In the genomic region with DNA sequence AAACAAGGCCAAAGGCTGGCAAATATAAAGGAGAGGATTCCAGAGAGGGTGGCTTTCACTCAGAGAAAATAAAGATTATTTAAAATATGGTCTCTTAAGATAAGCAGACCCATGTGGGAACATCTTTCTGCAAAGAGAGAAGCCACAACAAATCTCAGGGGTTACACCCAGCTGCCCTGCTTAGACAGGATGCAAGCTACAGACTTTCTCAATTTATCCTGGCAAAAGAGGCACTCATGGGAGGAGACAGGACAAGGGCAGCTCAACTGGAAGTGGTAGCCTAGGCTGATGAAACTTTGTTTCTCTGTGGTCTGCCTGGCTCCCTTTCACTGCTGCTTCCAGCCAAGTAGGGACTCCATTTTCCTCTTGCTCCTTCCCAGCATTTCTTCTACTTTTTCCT, we compare ENCODE assay signal across 31 cellular contexts. TPM values are rescaled to one million over a fixed set of nuclear protein-coding genes. Genes with fewer than 3 reads are reported as not detected.
DNase-seq lines count a peak whose midpoint lies in the region; ATAC-seq, FAIRE-seq and TF ChIP-seq lines count a peak whose summit lies in the region.
"Had no signal": no experiment of that assay in that cellular context is flagged by ENCODE, and none has a peak within 500 bp of the region (broad histone marks: within the 10 kb centered on the region; RNA-seq: fewer than 3 reads in every experiment).

No MANE protein-coding gene starts in this region.

- no peaks in the 10 kb centered on the region for H3K27me3 Mint-ChIP-seq in GM23338 (ENCODE audit: insufficient read depth, low read depth, poor library complexity)

- H3K9me3 ChIP-seq in A549 (no peaks in the 10 kb centered on the region), K562 (replicated peaks; ENCODE audit: control insufficient read depth, insufficient read depth, low read depth, low read length) (no peaks in the 10 kb centered on the region)
- H3K9me3 ChIP-seq: adrenal gland, BLaER1, prostate gland, right lobe of liver, tibial artery had no signal

- H3K9me2 ChIP-seq in GM23338 (ENCODE audit: insufficient read depth), result no peaks in the 10 kb centered on the region

- H3K79me2 ChIP-seq in GM23338 (replicated peaks; ENCODE audit: insufficient read depth) (no peaks in the 10 kb centered on the region), K562 (ENCODE audit: control insufficient read depth, insufficient read depth, low read length) (no peaks in the 10 kb centered on the region)

- H3K4me3 Mint-ChIP-seq in GM23338, result no peak overlapping the region
- H3K4me3 Mint-ChIP-seq: activated naive CD4-positive, alpha-beta T cell treated with anti-CD3 and anti-CD28 coated beads for 36 hours; brain; mesothelial cell of epicardium; naive thymus-derived CD4-positive, alpha-beta T cell had no signal

- H3F3A ChIP-seq in GM23338 (replicated peaks; ENCODE audit: low read depth), result no peaks in the 10 kb centered on the region

- DNase-seq in A549 (ENCODE audit: low read depth in 1 of 2, low spot score in 1 of 2) (no peak), GM23338 (ENCODE audit: low spot score) (no peak), K562 (ENCODE audit: extremely low read depth in 1 of 4, low spot score in 3 of 4) (peak in 2 of 4 experiments; percentile 33 to 36), fibroblast of the aortic adventitia (ENCODE audit: low read depth) (peak; percentile 66), iPS-NIHi11 (ENCODE audit: low spot score) (no peak), NCI-H2171 treated with DMSO at 0.1 percent for 48 hours (lab: John Stamatoyannopoulos, UW) (no peak)
- DNase-seq: activated CD4-positive, alpha-beta T cell treated with anti-CD3 and anti-CD28 coated beads, Interleukin-2, amount 50 U/mL, for 48 hours; activated naive CD4-positive, alpha-beta T cell treated with anti-CD3 and anti-CD28 coated beads for 36 hours; adrenal gland; cerebellar nuclear complex; HCEC 1CT; head of caudate nucleus; Karpas-422; kidney; naive thymus-derived CD4-positive, alpha-beta T cell; NCI-H1436 treated with DMSO at 0.1 percent for 48 hours; right lobe of liver; stimulated activated CD4-positive, alpha-beta T cell treated with anti-CD3 and anti-CD28 coated beads, Interleukin-4, amount 100 ng/mL, for 24 hours; T-helper 1 cell; tibial artery had no signal

- H3K27ac ChIP-seq in A549 (peak overlapping the region; percentile 26 to 56; a peak in 3 of 6 replicates), GM23338 (ENCODE audit: low read depth) (no peak overlapping the region), K562 (ENCODE audit: extremely low read depth, low read depth, low read length) (no peak overlapping the region)
- H3K27ac ChIP-seq: adrenal gland, BLaER1, prostate gland, right lobe of liver, SK-N-MC, tibial artery had no signal

- H3K27me3 ChIP-seq in GM23338 (ENCODE audit: insufficient read depth) (no peaks in the 10 kb centered on the region), K562 (ENCODE audit: control insufficient read depth in 2 of 2, insufficient read depth in 2 of 2, low read length in 2 of 2) (no peaks in the 10 kb centered on the region)
- H3K27me3 ChIP-seq: adrenal gland, BLaER1, right lobe of liver, tibial artery had no signal

- no peaks in the 10 kb centered on the region for H3K36me3 Mint-ChIP-seq in GM23338 (ENCODE audit: low read depth)
- H3K36me3 Mint-ChIP-seq: brain; mesothelial cell of epicardium; naive thymus-derived CD4-positive, alpha-beta T cell had no signal

- H3K27ac Mint-ChIP-seq in GM23338, result no peak overlapping the region
- H3K27ac Mint-ChIP-seq: activated naive CD4-positive, alpha-beta T cell treated with anti-CD3 and anti-CD28 coated beads for 36 hours; brain; mesothelial cell of epicardium; naive thymus-derived CD4-positive, alpha-beta T cell had no signal

- peaks cover 4% of the 10 kb centered on the region; the same call in 2 of the 3 replicates for H3K4me1 Mint-ChIP-seq in GM23338
- H3K4me1 Mint-ChIP-seq: brain; mesothelial cell of epicardium; naive thymus-derived CD4-positive, alpha-beta T cell had no signal

- intact Hi-C loops in K562 (cut with micrococcal nuclease), result loop anchor here (5.0 to 10.0 kb wide), 2 partner anchors 40 to 93 kb away; partner anchors contain the start of gene GCC2

- no peaks in the 10 kb centered on the region for H3K36me3 ChIP-seq in GM23338 (ENCODE audit: insufficient read depth)
- no peaks in the 10 kb centered on the region for H3K36me3 ChIP-seq in K562 (ENCODE audit: control insufficient read depth, insufficient read depth, low read length)
- H3K36me3 ChIP-seq: adrenal gland, BLaER1, prostate gland, right lobe of liver, tibial artery had no signal

- TF ChIP-seq RAD21 in A549 (conservative IDR thresholded peaks at IDR 0.05 in 1 of 2, IDR thresholded peaks at IDR 0.05 in 1 of 2), result no peak
- no peak for TF ChIP-seq RAD21 in K562 (CRISPR knock-in tag; conservative IDR thresholded peaks at IDR 0.05 in 1 of 2, IDR thresholded peaks at IDR 0.05 in 1 of 2)

- CTCF ChIA-PET in A549 (lab: Yijun Ruan, JAX), result interaction anchor here (0.6 to 2.5 kb wide), 5 partner anchors 31 to 285 kb away, joined by 4 to 22 read pairs (median 5); partner anchors contain the start of gene GCC2
- CTCF ChIA-PET in K562 (lab: Yijun Ruan, JAX; ENCODE audit: low intra/inter-chr PET ratio), result no interaction called here

- in situ Hi-C loops in K562 (cut with MboI), result no loop called here

- POLR2A ChIA-PET in A549 (lab: Yijun Ruan, JAX) (no interaction called here), K562 (lab: Yijun Ruan, JAX) (no interaction called here)

- no peak for ATAC-seq in A549
- ATAC-seq in GM23338, result no peak
- no peak for ATAC-seq in K562
- no peak for ATAC-seq in esophagus mucosa
- no peak for ATAC-seq in HG02981 (IDR thresholded peaks at IDR 0.05; ENCODE audit: unreplicated experiment)
- ATAC-seq: activated CD4-positive, CD25-positive, alpha-beta regulatory T cell treated with anti-CD3 and anti-CD28 coated beads, Interleukin-2, amount 50 U/mL, for 24 hours; HepG2; naive thymus-derived CD4-positive, alpha-beta T cell; right lobe of liver had no signal

- TF ChIP-seq POLR2A in A549 (IDR thresholded peaks at IDR 0.05; ENCODE audit: low read length) (no peak), K562 (conservative IDR thresholded peaks at IDR 0.05) (no peak)

- H3K4me3 ChIP-seq in A549 (no peak overlapping the region), GM23338 (no peak overlapping the region), K562 (no peak overlapping the region), fibroblast of the aortic adventitia (ENCODE audit: low read depth, low read length) (no peak overlapping the region)
- H3K4me3 ChIP-seq: adrenal gland, BLaER1, prostate gland, right lobe of liver, SK-N-MC, tibial artery had no signal

- no peak overlapping the region for H3K4me2 ChIP-seq in A549
- no peak overlapping the region for H3K4me2 ChIP-seq in GM23338
- no peak overlapping the region for H3K4me2 ChIP-seq in K562 (ENCODE audit: insufficient read depth, low read length)
- H3K4me2 ChIP-seq: BLaER1 had no signal

- H3K9me1 ChIP-seq in K562 (ENCODE audit: control insufficient read depth, insufficient read depth, low read length), result no peaks in the 10 kb centered on the region

- TF ChIP-seq CTCF in A549 (IDR thresholded peaks at IDR 0.05) (no peak), GM23338 (conservative IDR thresholded peaks at IDR 0.05; ENCODE audit: low read depth in 2 of 2) (no peak), K562 (IDR thresholded peaks at IDR 0.05 in 2 of 3, conservative IDR thresholded peaks at IDR 0.05 in 1 of 3; ENCODE audit: insufficient read depth in 2 of 3, low read depth in 1 of 3, low read length in 3 of 3) (no peak), fibroblast of the aortic adventitia (IDR thresholded peaks at IDR 0.05; ENCODE audit: insufficient read depth, low read length) (no peak)

- TF ChIP-seq EP300 in A549 (IDR thresholded peaks at IDR 0.05) (no peak), K562 (IDR thresholded peaks at IDR 0.05; ENCODE audit: low read length) (no peak)

- FAIRE-seq in A549 (lab: Jason Lieb, UNC) (no peak), K562 (lab: Jason Lieb, UNC) (no peak)
- FAIRE-seq: A204.1, HepG2, kidney had no signal

- BruUV-seq in K562 (replicated peaks; lab: Mats Ljungman, UMichigan), result no TSS peak

- H4K20me1 ChIP-seq in GM23338 (replicated peaks; ENCODE audit: insufficient read depth), result no peaks in the 10 kb centered on the region
- no peaks in the 10 kb centered on the region for H4K20me1 ChIP-seq in K562 (replicated peaks; ENCODE audit: control insufficient read depth, insufficient read depth, low read length)
- H4K20me1 ChIP-seq: BLaER1 had no signal

- H2AFZ ChIP-seq in GM23338 (peak overlapping the region; percentile 61; the same call in 1 of the 2 replicates), K562 (ENCODE audit: low read depth, low read length) (no peak overlapping the region)

- no peak overlapping the region for H3K9ac ChIP-seq in K562 (ENCODE audit: insufficient read depth in 1 of 2, low read depth in 2 of 2, low read length in 2 of 2)
- H3K9ac ChIP-seq: BLaER1 had no signal

- no peaks in the 10 kb centered on the region for H3K9me3 Mint-ChIP-seq in GM23338
- H3K9me3 Mint-ChIP-seq: activated naive CD4-positive, alpha-beta T cell treated with anti-CD3 and anti-CD28 coated beads for 36 hours; mesothelial cell of epicardium; naive thymus-derived CD4-positive, alpha-beta T cell had no signal

- H3K4me1 ChIP-seq in A549, result peaks cover 7% of the 10 kb centered on the region
- no peaks in the 10 kb centered on the region; the same call in 1 of the 2 replicates for H3K4me1 ChIP-seq in GM23338 (ENCODE audit: insufficient read depth)
- peaks cover 3 to 17% of the 10 kb centered on the region in 2 experiments; a peak in 3 of 5 replicates for H3K4me1 ChIP-seq in K562 (replicated peaks in 1 of 2; ENCODE audit: control insufficient read depth in 2 of 2, insufficient read depth in 2 of 2, low read length in 2 of 2)
- H3K4me1 ChIP-seq: adrenal gland, prostate gland, right lobe of liver, tibial artery had no signal

RNA-seq across cellular contexts. Expression of gene SULT1C4, which starts 25.9 kb away (rescaled TPM):
- polyA plus RNA-seq in A549 (2011; rRNA removed) (0.05 TPM in 2 replicates), A549 (2017; fragmentation: RNase III; extraction: RNeasy Plus Mini Kit Qiagen cat#74134 plus additional on column Dnase treatment) (not detected in 3 replicates), GM23338 (2016; fragmentation: Nextera tagmentation; extraction: Ambion mirVana) (0.56 and 0.87 TPM in 2 replicates), K562 (2011; rRNA removed) (0.07 TPM in 1 of 2 replicates, not detected in the other), K562 (2014; fragmentation: Illumina TruSeq; extraction: Trizol) (0.06 TPM in 1 of 2 replicates, not detected in the other), K562 (2014; fragmentation: Nextera tagmentation; extraction: Ambion mirVana) (under 1 TPM in 1 of 2 experiments, not detected in 1; 0.04 TPM), K562 (2014; rRNA removed) (0.12 TPM in 1 of 2 replicates, not detected in the other)
- not detected in 2 replicates for polyA plus RNA-seq in A549 (2012; cell fraction: cytosol; rRNA removed)
- polyA plus RNA-seq in A549 (2012; cell fraction: nucleus; rRNA removed), result 0.07 TPM in 1 of 2 replicates, not detected in the other
- 0.15 TPM in 1 of 2 replicates, not detected in the other for polyA minus RNA-seq in A549 (2011; rRNA and poly(A)+ RNA removed)
- 2.1 TPM in 2 replicates for total RNA-seq in GM23338 (2014; rRNA removed; shearing (Covaris generic))
- total RNA-seq in K562 (2011; cell fraction: chromatin; rRNA removed; ENCODE audit: low replicate concordance), result 0.32 and 0.46 TPM in 2 replicates
- 0.26 TPM in 1 of 2 replicates, not detected in the other for total RNA-seq in K562 (2011; cell fraction: nucleolus; rRNA removed)
- not detected in 2 replicates for total RNA-seq in K562 (2011; cell fraction: nucleoplasm; rRNA removed)
- total RNA-seq in K562 (2014; rRNA removed) (not detected in 2 replicates), K562 (2014; rRNA removed; fragmentation: Illumina TruSeq; extraction: Trizol) (0.10 TPM in 1 of 2 replicates, not detected in the other), K562 (2015; rRNA removed; fragmentation: Illumina TruSeq; extraction: Trizol) (0.14 TPM in 1 of 2 replicates, not detected in the other), K562 (2021) (not detected in 2 replicates), fibroblast of the aortic adventitia (ENCODE audit: low replicate concordance) (0.33 TPM in 1 of 2 replicates, not detected in the other), esophagus mucosa (0.32 TPM)
- polyA plus RNA-seq in K562 (2011; cell fraction: cytosol; rRNA removed), result 0.03 TPM in 1 of 2 replicates, not detected in the other
- 0.10 TPM in 1 of 2 replicates, not detected in the other for polyA plus RNA-seq in K562 (2011; cell fraction: nucleus; rRNA removed)
- 0.05 and 0.10 TPM in 2 replicates for polyA plus RNA-seq in K562 (2012)
- 0.12 and 0.14 TPM in 2 replicates for polyA minus RNA-seq in K562 (2011; rRNA and poly(A)+ RNA removed)
- polyA minus RNA-seq in K562 (2011; cell fraction: cytosol; rRNA and poly(A)+ RNA removed), result not detected in 2 replicates
- polyA minus RNA-seq in K562 (2011; cell fraction: nucleus; rRNA and poly(A)+ RNA removed), result not detected in 2 replicates
- total RNA-seq: activated naive CD4-positive, alpha-beta T cell treated with anti-CD3 and anti-CD28 coated beads for 36 hours; NCI-H460 had no signal
- polyA plus RNA-seq: naive thymus-derived CD4-positive, alpha-beta T cell had no signal

Comparison
In these comparisons a context has a peak if more than half of its experiments do, and no peak if none do; other contexts are left out.
1. H3K27ac ChIP-seq: peak in A549 (2 of 2); none in GM23338 (single experiment) and K562 (single experiment).
2. Of the 35 proteins assayed by ChIP-seq in both K562 and A549: peak only in K562: KDM1A; only in A549: none; in both: none; in neither: 34.